Comparison of ENCODE assay signal across 8 cellular contexts in the genomic region with DNA sequence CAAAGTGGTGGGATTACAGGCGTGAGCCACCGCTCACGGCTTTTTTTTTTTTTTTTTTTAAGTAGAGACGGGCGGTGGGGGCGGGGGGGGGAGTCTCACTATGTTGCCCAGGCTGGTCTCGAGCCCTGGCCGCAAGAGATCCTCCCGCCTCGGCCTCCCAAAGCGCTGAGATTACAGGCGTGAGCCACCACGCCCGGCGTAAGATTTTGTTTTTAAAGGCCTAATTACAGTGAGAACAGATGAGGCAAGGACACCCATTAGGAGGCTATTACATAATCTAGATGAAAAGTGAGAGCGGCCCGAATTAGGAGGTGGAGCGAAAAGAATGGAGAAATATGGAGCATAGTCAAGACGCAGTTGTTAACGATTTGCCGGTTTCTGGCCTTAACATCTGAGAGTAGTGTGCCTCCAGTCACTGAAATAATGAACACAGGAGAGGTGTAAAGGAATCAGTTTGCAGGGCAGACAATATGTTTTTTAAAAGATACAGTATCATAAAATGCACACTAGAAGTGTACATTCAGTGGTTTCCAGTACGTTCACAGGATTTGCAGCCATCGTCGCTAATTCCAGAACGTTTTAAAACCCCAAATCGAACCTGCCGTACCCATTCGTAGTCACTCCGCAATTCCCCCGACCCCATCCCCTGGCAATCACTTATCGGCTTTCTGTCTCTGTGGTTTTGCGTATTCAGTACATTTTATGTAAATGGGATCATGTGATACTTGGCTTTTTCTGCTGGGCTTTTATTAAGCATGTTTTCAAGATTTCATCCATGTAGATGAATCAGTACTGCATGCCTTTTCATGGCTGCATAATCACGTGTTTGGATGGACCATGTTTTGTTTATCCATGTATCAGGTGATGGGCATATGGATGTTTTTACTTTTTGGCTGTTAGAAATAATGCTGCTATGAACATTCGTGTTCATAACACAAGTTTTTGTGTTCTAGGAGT. TPM values are rescaled to one million over a fixed set of nuclear protein-coding genes. Genes with fewer than 3 reads are reported as not detected.
DNase-seq lines count a peak whose midpoint lies in the region; ATAC-seq and TF ChIP-seq lines count a peak whose summit lies in the region.

No MANE protein-coding gene starts in this region.

- peak overlapping the region; percentile 69 to 98 (median 90) for H3K4me2 ChIP-seq in BLaER1 treated with 17β-estradiol and CSF1 and Interleukin-3, amounts not matched to agents 10 nM and 100 nM

- H3K27ac Mint-ChIP-seq in chondrocyte (ENCODE audit: unreplicated experiment) (no peak overlapping the region), natural killer cell (peak overlapping the region; percentile 97 to 98)

- peaks cover 25 to 39% (median 35%) of the 10 kb centered on the region in 10 experiments for H3K4me1 ChIP-seq in BLaER1 treated with 17β-estradiol and CSF1 and Interleukin-3, amounts not matched to agents 10 nM and 100 nM

- H3K27me3 ChIP-seq in BLaER1 treated with 17β-estradiol and CSF1 and Interleukin-3, amounts not matched to agents 10 nM and 100 nM: no peaks in the 10 kb centered on the region

- H3K27ac ChIP-seq in BLaER1 treated with 17β-estradiol and CSF1 and Interleukin-3, amounts not matched to agents 10 nM and 100 nM: peak overlapping the region; percentile 74 to 92 (median 84); a peak in 21 of 22 replicates

- ATAC-seq in natural killer cell: no peak
- no peak for ATAC-seq in HG03139 (IDR thresholded peaks at IDR 0.05; ENCODE audit: unreplicated experiment)
- ATAC-seq in GM19463 (IDR thresholded peaks at IDR 0.05; ENCODE audit: unreplicated experiment): no peak
- ATAC-seq in GM21367 (IDR thresholded peaks at IDR 0.05; ENCODE audit: unreplicated experiment): no peak

- H3K9me3 Mint-ChIP-seq in chondrocyte (ENCODE audit: low read depth) (no peaks in the 10 kb centered on the region), natural killer cell (no peaks in the 10 kb centered on the region)

- 0 out of 22 replicates have a peak, but pooled peaks cover 0 to 12% (median 0%) of the 10 kb centered on the region in 11 experiments for H3K9me3 ChIP-seq in BLaER1 treated with 17β-estradiol and CSF1 and Interleukin-3, amounts not matched to agents 10 nM and 100 nM (replicated peaks in 1 of 11)

- peaks cover 8 to 41% (median 29%) of the 10 kb centered on the region in 11 experiments; a peak in 19 of 22 replicates for H3K36me3 ChIP-seq in BLaER1 treated with 17β-estradiol and CSF1 and Interleukin-3, amounts not matched to agents 10 nM and 100 nM

- H3K9ac ChIP-seq in BLaER1 treated with 17β-estradiol and CSF1 and Interleukin-3, amounts not matched to agents 10 nM and 100 nM: peak overlapping the region; percentile 84 to 93 (median 90); a peak in 21 of 22 replicates

- no peaks in the 10 kb centered on the region for H4K20me1 ChIP-seq in BLaER1 treated with 17β-estradiol and CSF1 and Interleukin-3, amounts not matched to agents 10 nM and 100 nM

- peak overlapping the region; percentile 97 for H3K4me3 Mint-ChIP-seq in chondrocyte (ENCODE audit: unreplicated experiment)
- H3K4me3 Mint-ChIP-seq in natural killer cell: peak overlapping the region; percentile 99

- peak overlapping the region; percentile 77 to 99 (median 98) for H3K4me3 ChIP-seq in BLaER1 treated with 17β-estradiol and CSF1 and Interleukin-3, amounts not matched to agents 10 nM and 100 nM
- H3K4me3 ChIP-seq in LNCaP clone FGC (ENCODE audit: low read depth, low read length): peak overlapping the region; percentile 95

- TF ChIP-seq CTCF in LNCaP clone FGC (IDR thresholded peaks at IDR 0.05; ENCODE audit: control insufficient read depth, extremely low read depth, insufficient read depth) (no peak), chondrocyte (IDR thresholded peaks at IDR 0.05) (no peak), natural killer cell (IDR thresholded peaks at IDR 0.05) (no peak)

- H3K36me3 Mint-ChIP-seq in chondrocyte (ENCODE audit: low read depth): no peaks in the 10 kb centered on the region
- H3K36me3 Mint-ChIP-seq in natural killer cell: no peaks in the 10 kb centered on the region

- intact Hi-C loops in natural killer cell (cut with micrococcal nuclease): loop anchor here (5.0 kb wide), 2 partner anchors 265 to 505 kb away; a partner anchor contains a TSS

- no peaks in the 10 kb centered on the region for H3K27me3 Mint-ChIP-seq in chondrocyte (ENCODE audit: low read depth)
- no peaks in the 10 kb centered on the region for H3K27me3 Mint-ChIP-seq in natural killer cell (ENCODE audit: low read depth in 2 of 2)

- DNase-seq in LNCaP clone FGC (ENCODE audit: low read depth): no peak
- DNase-seq in chondrocyte (ENCODE audit: low spot score): no peak
- no peak for DNase-seq in natural killer cell
- no peak for DNase-seq in NCI-H1436 treated with DMSO at 0.1 percent for 48 hours (lab: John Stamatoyannopoulos, UW)

- peaks cover 30% of the 10 kb centered on the region for H3K4me1 Mint-ChIP-seq in chondrocyte (ENCODE audit: low read depth)
- peaks cover 48 to 54% of the 10 kb centered on the region in 2 donors for H3K4me1 Mint-ChIP-seq in natural killer cell

RNA-seq across cellular contexts. Expression of a gene that starts 1.4 kb away (rescaled TPM):
- 9.3 to 11.8 TPM (median 9.9 TPM) in 3 replicates for total RNA-seq in chondrocyte
- 10 to 100 TPM; 13.5 to 18.6 (median 15.5) TPM for total RNA-seq in natural killer cell

RNA-seq across cellular contexts. Expression of a gene that starts 35.6 kb away (rescaled TPM):
- 0.05 to 0.24 TPM (median 0.12 TPM) in 3 replicates for total RNA-seq in chondrocyte
- 100 to 1,000 TPM in 2 of 3 donors, 10 to 100 TPM in 1; 98.8 to 145 (median 133) TPM for total RNA-seq in natural killer cell

RNA-seq across cellular contexts. Expression of a gene that starts 41.7 kb away (rescaled TPM):
- 10.3 to 17.8 TPM (median 12.2 TPM) in 3 replicates for total RNA-seq in chondrocyte
- total RNA-seq in natural killer cell: 10 to 100 TPM; 29.9 to 47.8 (median 34.9) TPM

Comparison
In these comparisons a context has a peak if more than half of its experiments do, and no peak if none do; other contexts are left out.
1. RNA of a gene that starts 35.6 kb away (total RNA-seq): 98.8 to 145 TPM in natural killer cell; 0.05 to 0.24 TPM in chondrocyte; every median in the first group is over 10 times any median in the second.